In the genomic region with DNA sequence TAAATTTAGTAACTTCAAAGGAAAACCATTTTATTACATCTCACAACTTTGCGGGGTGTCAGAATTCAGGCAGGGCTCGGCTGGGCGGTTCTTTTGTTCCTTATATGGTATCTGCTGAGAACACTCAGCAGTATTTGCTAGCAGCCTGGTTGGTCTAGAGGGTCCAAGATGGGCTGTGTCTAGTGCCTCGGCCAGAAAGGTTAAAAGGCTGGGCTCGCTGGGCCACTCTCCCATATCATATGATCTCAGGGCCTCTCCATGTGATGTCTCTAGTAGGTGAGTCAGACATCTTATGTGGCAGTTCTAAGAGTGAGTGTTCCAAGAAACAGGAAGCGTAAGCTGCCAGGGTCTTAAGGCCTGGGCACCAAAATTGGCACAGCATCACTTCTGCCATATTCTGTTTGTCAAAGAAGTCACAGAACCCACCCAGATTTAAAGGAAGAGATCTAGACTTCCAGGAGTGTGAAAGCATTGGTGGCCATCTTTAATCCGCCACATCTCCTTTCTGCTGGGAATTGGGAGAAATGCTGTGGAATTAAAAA, we compare ENCODE assay signal across 22 cellular contexts.
"Had no signal": no experiment of that assay in that cellular context is flagged by ENCODE, and none has a peak within 500 bp of the region (broad histone marks: within the 10 kb centered on the region; RNA-seq: fewer than 3 reads in every experiment).

No MANE protein-coding gene starts in this region.

- H3K4me1 ChIP-seq: body of pancreas, psoas muscle had no signal

- H3K27ac ChIP-seq: body of pancreas, hepatocyte, ovary, psoas muscle, thoracic aorta, upper lobe of left lung had no signal

- ATAC-seq: activated CD8-positive, alpha-beta T cell treated with anti-CD3 and anti-CD28 coated beads, Interleukin-2, amount 10 ng/mL, durations not matched to agents 7 days and 5 days; body of pancreas; left cardiac atrium; mucosa of descending colon; psoas muscle; sciatic nerve; stimulated activated naive B cell treated with anti-CD40 and anti-IgM and Interleukin-4, amounts not matched to agents 10 μg/mL and 1 μg/mL and 100 μg/mL, for 72 hours had no signal

- H3K27ac Mint-ChIP-seq: activated CD4-positive, alpha-beta T cell treated with anti-CD3 and anti-CD28 coated beads, Interleukin-2, amount 10 ng/mL, durations not matched to agents 7 days and 5 days; activated CD8-positive, alpha-beta T cell treated with anti-CD3 and anti-CD28 coated beads, Interleukin-2, amount 10 ng/mL, durations not matched to agents 7 days and 5 days; activated naive CD8-positive, alpha-beta T cell treated with anti-CD3 and anti-CD28 coated beads, Interleukin-2, amount 10 ng/mL, durations not matched to agents 7 days and 5 days; activated T-cell treated with anti-CD3 and anti-CD28 coated beads, Interleukin-2, amount 50 U/mL, for 24 hours; activated T-helper 2 cell treated with anti-CD3 and anti-CD28 coated beads, Interferon-gamma antibody, Interleukin-2, Interleukin-4, amounts not matched to agents 10 μg/mL and 5 μg/mL and 100 μg/mL, durations not matched to agents 14 hours and 24 hours and 36 hours; stimulated activated naive B cell treated with anti-CD40 and anti-IgM and Interleukin-4, amounts not matched to agents 10 μg/mL and 1 μg/mL and 100 μg/mL, for 72 hours had no signal

- H3K9me3 ChIP-seq: body of pancreas, mucosa of descending colon, ovary, psoas muscle, thoracic aorta had no signal

- H3K27me3 Mint-ChIP-seq: activated CD4-positive, alpha-beta T cell treated with anti-CD3 and anti-CD28 coated beads, Interleukin-2, amount 10 ng/mL, durations not matched to agents 7 days and 5 days had no signal

- H3K79me2 ChIP-seq: hepatocyte had no signal

- H3K4me3 ChIP-seq: body of pancreas, hepatocyte, mucosa of descending colon, ovary, psoas muscle, thoracic aorta, upper lobe of left lung had no signal

- H3K4me2 ChIP-seq: hepatocyte had no signal

- H3K4me3 Mint-ChIP-seq: activated CD4-positive, alpha-beta T cell treated with anti-CD3 and anti-CD28 coated beads, Interleukin-2, amount 10 ng/mL, durations not matched to agents 7 days and 5 days; activated CD8-positive, alpha-beta T cell treated with anti-CD3 and anti-CD28 coated beads, Interleukin-2, amount 10 ng/mL, durations not matched to agents 7 days and 5 days; activated naive CD8-positive, alpha-beta T cell treated with anti-CD3 and anti-CD28 coated beads, Interleukin-2, amount 10 ng/mL, durations not matched to agents 7 days and 5 days; activated T-cell treated with anti-CD3 and anti-CD28 coated beads, Interleukin-2, amount 50 U/mL, for 24 hours; naive B cell; stimulated activated naive B cell treated with anti-CD40 and anti-IgM and Interleukin-4, amounts not matched to agents 10 μg/mL and 1 μg/mL and 100 μg/mL, for 72 hours had no signal

- H3K9me3 Mint-ChIP-seq: activated naive CD8-positive, alpha-beta T cell treated with anti-CD3 and anti-CD28 coated beads, Interleukin-2, amount 10 ng/mL, durations not matched to agents 7 days and 5 days; activated T-cell treated with anti-CD3 and anti-CD28 coated beads, Interleukin-2, amount 50 U/mL, for 24 hours; activated T-helper 2 cell treated with anti-CD3 and anti-CD28 coated beads, Interferon-gamma antibody, Interleukin-2, Interleukin-4, amounts not matched to agents 10 μg/mL and 5 μg/mL and 100 μg/mL, durations not matched to agents 14 hours and 24 hours and 36 hours had no signal

- H3K36me3 ChIP-seq: ovary, thoracic aorta, upper lobe of left lung had no signal

- H3K27me3 ChIP-seq: body of pancreas, hepatocyte, ovary, upper lobe of left lung had no signal

- H2AFZ ChIP-seq: hepatocyte had no signal

- H3K4me1 Mint-ChIP-seq: naive B cell had no signal

- H3K36me3 Mint-ChIP-seq: activated naive CD8-positive, alpha-beta T cell treated with anti-CD3 and anti-CD28 coated beads, Interleukin-2, amount 10 ng/mL, durations not matched to agents 7 days and 5 days; naive B cell; stimulated activated naive B cell treated with anti-CD40 and anti-IgM and Interleukin-4, amounts not matched to agents 10 μg/mL and 1 μg/mL and 100 μg/mL, for 72 hours had no signal

- DNase-seq: activated CD4-positive, alpha-beta T cell treated with anti-CD3 and anti-CD28 coated beads, Interleukin-2, amount 10 ng/mL, durations not matched to agents 7 days and 5 days; activated CD8-positive, alpha-beta T cell treated with anti-CD3 and anti-CD28 coated beads, Interleukin-2, amount 10 ng/mL, durations not matched to agents 7 days and 5 days; activated naive CD4-positive, alpha-beta T cell treated with Interleukin-2 at 50 U/mL for 16 hours; activated naive CD8-positive, alpha-beta T cell treated with anti-CD3 and anti-CD28 coated beads, Interleukin-2, amount 10 ng/mL, durations not matched to agents 7 days and 5 days; activated T-cell treated with anti-CD3 and anti-CD28 coated beads, Interleukin-2, amount 50 U/mL, for 24 hours; amygdala; body of pancreas; dermis blood vessel endothelial cell; foreskin fibroblast; left cardiac atrium; mesenchymal stem cell; mucosa of descending colon; naive B cell; ovary; psoas muscle; stimulated activated naive B cell treated with anti-CD40 and anti-IgM and Interleukin-4, amounts not matched to agents 10 μg/mL and 1 μg/mL and 100 μg/mL, for 72 hours; upper lobe of left lung had no signal

- FAIRE-seq: TTC549 had no signal
